In the genomic region with DNA sequence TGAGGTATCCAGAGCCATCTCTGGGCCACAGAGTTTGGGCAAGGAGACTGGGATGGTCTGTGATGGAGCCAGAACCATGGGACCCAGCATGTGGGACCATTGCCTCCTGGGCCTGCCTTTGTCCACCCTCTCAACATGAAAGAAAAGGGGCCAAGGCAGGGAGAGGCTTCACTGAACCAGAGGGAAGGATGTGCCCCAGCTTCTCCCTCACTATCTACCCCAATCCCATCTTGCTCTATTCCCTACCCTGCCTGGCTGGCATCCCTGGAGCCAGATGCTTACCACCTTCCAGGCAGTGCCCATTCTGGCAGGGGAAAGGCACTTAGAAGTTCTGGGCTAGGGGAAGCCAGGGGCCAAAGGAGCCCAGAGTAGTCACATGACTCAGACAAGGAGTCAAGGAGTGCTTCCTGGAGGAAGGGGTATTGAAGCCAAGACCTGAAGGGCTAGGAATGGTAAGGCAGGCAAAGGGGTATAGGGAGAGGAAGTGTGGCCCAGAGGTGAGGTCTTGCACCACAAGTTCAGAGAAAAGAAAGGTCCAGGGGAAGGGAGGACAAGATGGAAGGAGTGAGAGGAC, we compare ENCODE assay signal across 15 cellular contexts. TPM values are rescaled to one million over a fixed set of nuclear protein-coding genes. Genes with fewer than 3 reads are reported as not detected.
DNase-seq lines count a peak whose midpoint lies in the region; ATAC-seq and TF ChIP-seq lines count a peak whose summit lies in the region.
"Had no signal": no experiment of that assay in that cellular context is flagged by ENCODE, and none has a peak within 500 bp of the region (broad histone marks: within the 10 kb centered on the region; RNA-seq: fewer than 3 reads in every experiment).

No MANE protein-coding gene starts in this region.

- H3K27ac Mint-ChIP-seq in HFFc6, result peak overlapping the region; percentile 100
- peak overlapping the region; percentile 43 for H3K27ac Mint-ChIP-seq in activated T-helper 2 cell treated with anti-CD3 and anti-CD28 coated beads, Interferon-gamma antibody, Interleukin-2, Interleukin-4, amounts not matched to agents 10 μg/mL and 5 μg/mL and 100 μg/mL, durations not matched to agents 14 hours and 24 hours and 36 hours
- peak overlapping the region; percentile 13 for H3K27ac Mint-ChIP-seq in stimulated activated effector memory CD8-positive, alpha-beta T cell treated with anti-CD3 and anti-CD28 coated beads, Interleukin-12 subunit alpha, Interleukin-12 subunit beta, amount 100 ng/mL, for 72 hours
- no peak overlapping the region for H3K27ac Mint-ChIP-seq in nephron progenitor cell

- no peaks in the 10 kb centered on the region for H4K20me1 ChIP-seq in fibroblast of lung (ENCODE audit: control insufficient read depth, extremely low read depth, insufficient read depth, low read length)
- H4K20me1 ChIP-seq: BLaER1 had no signal

- H2AFZ ChIP-seq in fibroblast of lung (ENCODE audit: low read length), result no peak overlapping the region

- peaks cover 73% of the 10 kb centered on the region for H3K4me1 Mint-ChIP-seq in HFFc6 (ENCODE audit: low read depth)
- peaks cover 24% of the 10 kb centered on the region for H3K4me1 Mint-ChIP-seq in activated T-helper 2 cell treated with anti-CD3 and anti-CD28 coated beads, Interferon-gamma antibody, Interleukin-2, Interleukin-4, amounts not matched to agents 10 μg/mL and 5 μg/mL and 100 μg/mL, durations not matched to agents 14 hours and 24 hours and 36 hours (ENCODE audit: low read depth)
- H3K4me1 Mint-ChIP-seq in stimulated activated effector memory CD8-positive, alpha-beta T cell treated with anti-CD3 and anti-CD28 coated beads, Interleukin-12 subunit alpha, Interleukin-12 subunit beta, amount 100 ng/mL, for 72 hours, result peaks cover 41% of the 10 kb centered on the region
- H3K4me1 Mint-ChIP-seq in nephron progenitor cell, result peaks cover 64% of the 10 kb centered on the region

- ATAC-seq in stimulated activated effector memory CD8-positive, alpha-beta T cell treated with anti-CD3 and anti-CD28 coated beads, Interleukin-12 subunit alpha, Interleukin-12 subunit beta, amount 100 ng/mL, for 72 hours, result no peak
- no peak for ATAC-seq in gastrocnemius medialis
- ATAC-seq: activated naive CD4-positive, alpha-beta T cell treated with anti-CD3 and anti-CD28 coated beads, Interleukin-2, amount 50 U/mL, for 72 hours; PC-3 had no signal

- TF ChIP-seq CTCF in HFFc6 (IDR thresholded peaks at IDR 0.05) (no peak), fibroblast of lung (conservative IDR thresholded peaks at IDR 0.05 in 1 of 2, IDR thresholded peaks at IDR 0.05 in 1 of 2; ENCODE audit: low read depth in 1 of 2, low read length in 2 of 2) (no peak), nephron progenitor cell (IDR thresholded peaks at IDR 0.05) (no peak), gastrocnemius medialis (IDR thresholded peaks at IDR 0.05 in 4 of 5, conservative IDR thresholded peaks at IDR 0.05 in 1 of 5) (no peak)

- peak overlapping the region; percentile 20 for H3K27ac ChIP-seq in fibroblast of lung (ENCODE audit: insufficient read depth, low read length)
- no peak overlapping the region for H3K27ac ChIP-seq in gastrocnemius medialis

- TF ChIP-seq POLR2A in gastrocnemius medialis (IDR thresholded peaks at IDR 0.05) (no peak), erythroblast (IDR thresholded peaks at IDR 0.05; ENCODE audit: low read length) (no peak)

- H3K4me1 ChIP-seq in fibroblast of lung (ENCODE audit: control insufficient read depth, extremely low read depth, insufficient read depth, low read length) (peaks cover 49% of the 10 kb centered on the region), gastrocnemius medialis (peaks cover 0 to 6% of the 10 kb centered on the region in 2 donors)

- H3K27me3 Mint-ChIP-seq in HFFc6 (ENCODE audit: insufficient read depth) (no peaks in the 10 kb centered on the region; the same call in 1 of the 2 replicates), nephron progenitor cell (ENCODE audit: low read depth, poor library complexity) (no peaks in the 10 kb centered on the region)
- no peaks in the 10 kb centered on the region for H3K27me3 Mint-ChIP-seq in activated T-helper 2 cell treated with anti-CD3 and anti-CD28 coated beads, Interferon-gamma antibody, Interleukin-2, Interleukin-4, amounts not matched to agents 10 μg/mL and 5 μg/mL and 100 μg/mL, durations not matched to agents 14 hours and 24 hours and 36 hours (ENCODE audit: low read depth)

- H3K36me3 ChIP-seq in fibroblast of lung (ENCODE audit: control insufficient read depth, insufficient read depth, low read length) (peaks cover 23% of the 10 kb centered on the region), gastrocnemius medialis (no peaks in the 10 kb centered on the region)
- H3K36me3 ChIP-seq: BLaER1 had no signal

- DNase-seq in HFFc6, result no peak
- no peak for DNase-seq in activated T-helper 2 cell treated with anti-CD3 and anti-CD28 coated beads, Interferon-gamma antibody, Interleukin-2, Interleukin-4, amounts not matched to agents 10 μg/mL and 5 μg/mL and 100 μg/mL, durations not matched to agents 14 hours and 24 hours and 36 hours (ENCODE audit: low spot score)
- no peak for DNase-seq in fibroblast of lung (ENCODE audit: low read depth in 2 of 2)
- no peak for DNase-seq in stimulated activated effector memory CD8-positive, alpha-beta T cell treated with anti-CD3 and anti-CD28 coated beads, Interleukin-12 subunit alpha, Interleukin-12 subunit beta, amount 100 ng/mL, for 72 hours (ENCODE audit: low spot score in 2 of 2)
- DNase-seq in nephron progenitor cell, result no peak
- no peak for DNase-seq in gastrocnemius medialis
- no peak for DNase-seq in erythroblast (lab: John Stamatoyannopoulos, UW)
- DNase-seq: central memory CD4-positive, alpha-beta T cell; MM.1S; NCI-H2029; NCI-H510A; PC-3; stimulated activated CD4-positive, alpha-beta T cell treated with anti-CD3 and anti-CD28 coated beads, Interleukin-4, amount 100 ng/mL, for 1 hour had no signal

- H3K4me2 ChIP-seq in fibroblast of lung (ENCODE audit: extremely low read depth, insufficient read depth, low read length), result no peak overlapping the region
- H3K4me2 ChIP-seq: BLaER1 had no signal

- H3K4me3 ChIP-seq in fibroblast of lung (replicated peaks in 1 of 4; ENCODE audit: control extremely low read depth in 1 of 4, insufficient read depth in 1 of 4, low read depth in 3 of 4, low read length in 4 of 4), result no peak overlapping the region
- no peak overlapping the region for H3K4me3 ChIP-seq in gastrocnemius medialis
- H3K4me3 ChIP-seq: BLaER1 had no signal

- intact Hi-C loops in activated T-helper 2 cell treated with anti-CD3 and anti-CD28 coated beads, Interferon-gamma antibody, Interleukin-2, Interleukin-4, amounts not matched to agents 10 μg/mL and 5 μg/mL and 100 μg/mL, durations not matched to agents 14 hours and 24 hours and 36 hours (cut with micrococcal nuclease), result no loop called here
- intact Hi-C loops in gastrocnemius medialis (cut with DNase I; ENCODE audit: low total_unique reads), result no loop called here

- H3K9me3 ChIP-seq in fibroblast of lung (ENCODE audit: control insufficient read depth, insufficient read depth, low read depth, low read length) (no peaks in the 10 kb centered on the region), gastrocnemius medialis (no peaks in the 10 kb centered on the region)
- H3K9me3 ChIP-seq: BLaER1 had no signal

- no peaks in the 10 kb centered on the region for H3K36me3 Mint-ChIP-seq in HFFc6 (ENCODE audit: low read depth)
- no peaks in the 10 kb centered on the region for H3K36me3 Mint-ChIP-seq in activated T-helper 2 cell treated with anti-CD3 and anti-CD28 coated beads, Interferon-gamma antibody, Interleukin-2, Interleukin-4, amounts not matched to agents 10 μg/mL and 5 μg/mL and 100 μg/mL, durations not matched to agents 14 hours and 24 hours and 36 hours (ENCODE audit: low read depth)
- H3K36me3 Mint-ChIP-seq in stimulated activated effector memory CD8-positive, alpha-beta T cell treated with anti-CD3 and anti-CD28 coated beads, Interleukin-12 subunit alpha, Interleukin-12 subunit beta, amount 100 ng/mL, for 72 hours, result no peaks in the 10 kb centered on the region
- peaks cover 23% of the 10 kb centered on the region for H3K36me3 Mint-ChIP-seq in nephron progenitor cell (ENCODE audit: low read depth)
- H3K36me3 Mint-ChIP-seq: activated naive CD4-positive, alpha-beta T cell treated with anti-CD3 and anti-CD28 coated beads, Interleukin-2, amount 50 U/mL, for 72 hours had no signal

- H3K4me3 Mint-ChIP-seq in HFFc6, result no peak overlapping the region
- no peak overlapping the region for H3K4me3 Mint-ChIP-seq in activated T-helper 2 cell treated with anti-CD3 and anti-CD28 coated beads, Interferon-gamma antibody, Interleukin-2, Interleukin-4, amounts not matched to agents 10 μg/mL and 5 μg/mL and 100 μg/mL, durations not matched to agents 14 hours and 24 hours and 36 hours (ENCODE audit: low read depth)
- H3K4me3 Mint-ChIP-seq in stimulated activated effector memory CD8-positive, alpha-beta T cell treated with anti-CD3 and anti-CD28 coated beads, Interleukin-12 subunit alpha, Interleukin-12 subunit beta, amount 100 ng/mL, for 72 hours, result no peak overlapping the region
- no peak overlapping the region for H3K4me3 Mint-ChIP-seq in nephron progenitor cell

- in situ Hi-C loops in gastrocnemius medialis (cut with MboI; ENCODE audit: low sequenced_read_pairs in 4 of 4), result loop anchor here in 1 of 4 donors (25.0 kb wide), 1 partner anchor 245 kb away; no protein-coding TSS in a partner anchor

- H3K79me2 ChIP-seq in fibroblast of lung (ENCODE audit: control insufficient read depth, insufficient read depth, low read length), result peaks cover under 1% of the 10 kb centered on the region

- H3K9me3 Mint-ChIP-seq in HFFc6 (no peaks in the 10 kb centered on the region), nephron progenitor cell (no peaks in the 10 kb centered on the region)
- H3K9me3 Mint-ChIP-seq in activated T-helper 2 cell treated with anti-CD3 and anti-CD28 coated beads, Interferon-gamma antibody, Interleukin-2, Interleukin-4, amounts not matched to agents 10 μg/mL and 5 μg/mL and 100 μg/mL, durations not matched to agents 14 hours and 24 hours and 36 hours, result no peaks in the 10 kb centered on the region
- no peaks in the 10 kb centered on the region for H3K9me3 Mint-ChIP-seq in stimulated activated effector memory CD8-positive, alpha-beta T cell treated with anti-CD3 and anti-CD28 coated beads, Interleukin-12 subunit alpha, Interleukin-12 subunit beta, amount 100 ng/mL, for 72 hours
- H3K9me3 Mint-ChIP-seq: activated naive CD4-positive, alpha-beta T cell treated with anti-CD3 and anti-CD28 coated beads, Interleukin-2, amount 50 U/mL, for 72 hours had no signal

- no peaks in the 10 kb centered on the region for H3K27me3 ChIP-seq in fibroblast of lung (ENCODE audit: control insufficient read depth, insufficient read depth, low read length)
- H3K27me3 ChIP-seq in gastrocnemius medialis, result no peaks in the 10 kb centered on the region

- no peak overlapping the region for H3K9ac ChIP-seq in fibroblast of lung (ENCODE audit: insufficient read depth, low read length)
- H3K9ac ChIP-seq: BLaER1 had no signal

RNA-seq across cellular contexts. Expression of gene PDLIM4, which starts 9.8 kb away (rescaled TPM):
- 10 to 100 TPM in 4 of 6 experiments, 1 to 10 TPM in 2; 2.5 to 26.4 (median 23.7) TPM for total RNA-seq in HFFc6 (2021; fragmentation: NEBNext Ultra II Directional; extraction: Animal tissue kit (Norgen Biotek cat#: 25700))
- 1.2 and 2.0 TPM in 2 replicates for total RNA-seq in activated T-helper 2 cell treated with anti-CD3 and anti-CD28 coated beads, Interferon-gamma antibody, Interleukin-2, Interleukin-4, amounts not matched to agents 10 μg/mL and 5 μg/mL and 100 μg/mL, durations not matched to agents 14 hours and 24 hours and 36 hours
- 44.4 and 67.2 TPM in 2 replicates for total RNA-seq in fibroblast of lung
- 10.7 and 41.5 TPM in 2 replicates for polyA plus RNA-seq in fibroblast of lung
- 24.9 and 115 TPM in 2 replicates for polyA plus RNA-seq in fibroblast of lung (2012)
- polyA minus RNA-seq in fibroblast of lung (ENCODE audit: low replicate concordance), result 19.9 and 35.9 TPM in 2 replicates
- 1 to 10 TPM in 3 of 4 donors, under 1 TPM in 1; 0.66 to 8.0 (median 5.3) TPM for total RNA-seq in gastrocnemius medialis
- total RNA-seq: activated naive CD4-positive, alpha-beta T cell treated with anti-CD3 and anti-CD28 coated beads, Interleukin-2, amount 50 U/mL, for 72 hours had no signal

RNA-seq across cellular contexts. Expression of gene SLC22A4, which starts 26.9 kb away (rescaled TPM):
- 10 to 100 TPM; 10.8 to 12.6 (median 11.4) TPM for total RNA-seq in HFFc6 (2021; fragmentation: NEBNext Ultra II Directional; extraction: Animal tissue kit (Norgen Biotek cat#: 25700))
- total RNA-seq in activated T-helper 2 cell treated with anti-CD3 and anti-CD28 coated beads, Interferon-gamma antibody, Interleukin-2, Interleukin-4, amounts not matched to agents 10 μg/mL and 5 μg/mL and 100 μg/mL, durations not matched to agents 14 hours and 24 hours and 36 hours, result 1.7 and 2.3 TPM in 2 replicates
- 1.3 and 4.1 TPM in 2 replicates for total RNA-seq in fibroblast of lung
- polyA plus RNA-seq in fibroblast of lung, result 1.1 and 3.4 TPM in 2 replicates
- polyA plus RNA-seq in fibroblast of lung (2012), result 0.69 and 2.3 TPM in 2 replicates
- 5.7 TPM in 1 of 2 replicates, not detected in the other for polyA minus RNA-seq in fibroblast of lung (ENCODE audit: low replicate concordance)
- total RNA-seq in gastrocnemius medialis, result 1 to 10 TPM; 5.4 to 6.7 (median 6.2) TPM

RNA-seq across cellular contexts. Expression of gene P4HA2, which starts 39.6 kb away (rescaled TPM):
- total RNA-seq in HFFc6 (2021; fragmentation: NEBNext Ultra II Directional; extraction: Animal tissue kit (Norgen Biotek cat#: 25700)), result 100 to 1,000 TPM; 136 to 198 (median 142) TPM
- total RNA-seq in activated T-helper 2 cell treated with anti-CD3 and anti-CD28 coated beads, Interferon-gamma antibody, Interleukin-2, Interleukin-4, amounts not matched to agents 10 μg/mL and 5 μg/mL and 100 μg/mL, durations not matched to agents 14 hours and 24 hours and 36 hours, result 44.9 and 47.0 TPM in 2 replicates
- total RNA-seq in fibroblast of lung (376 and 553 TPM in 2 replicates), gastrocnemius medialis (10 to 100 TPM in 2 of 4 donors, 1 to 10 TPM in 2; 5.8 to 15.7 (median 10.3) TPM)
- 184 and 187 TPM in 2 replicates for polyA plus RNA-seq in fibroblast of lung
- 142 and 147 TPM in 2 replicates for polyA plus RNA-seq in fibroblast of lung (2012)
- polyA minus RNA-seq in fibroblast of lung (ENCODE audit: low replicate concordance), result 260 and 282 TPM in 2 replicates
